Comparison of ENCODE assay signal across 22 cellular contexts in genomic region chr3:161694682-161695586, GRCh38.
DNase-seq lines count a peak whose midpoint lies in the region; ATAC-seq and TF ChIP-seq lines count a peak whose summit lies in the region.
"Had no signal": no experiment of that assay in that cellular context is flagged by ENCODE, and none has a peak within 500 bp of the region (broad histone marks: within the 10 kb centered on the region; RNA-seq: fewer than 3 reads in every experiment).

No MANE protein-coding gene starts in this region.

- H3K36me3 ChIP-seq in WERI-Rb-1 = no peaks in the 10 kb centered on the region
- H3K36me3 ChIP-seq: BLaER1 treated with 17β-estradiol and CSF1 and Interleukin-3, amounts not matched to agents 10 nM and 100 nM; esophagus squamous epithelium; tibial artery had no signal

- H3K27me3 Mint-ChIP-seq in HFFc6 (ENCODE audit: insufficient read depth) = no peaks in the 10 kb centered on the region
- H3K27me3 Mint-ChIP-seq: stimulated activated memory B cell treated with anti-CD40 and anti-IgM and Interleukin-4, amounts not matched to agents 10 μg/mL and 1 μg/mL and 100 μg/mL, for 72 hours had no signal

- H3K9me3 Mint-ChIP-seq in HFFc6 = peaks cover 39% of the 10 kb centered on the region

- no peaks in the 10 kb centered on the region for H3K4me1 Mint-ChIP-seq in HFFc6 (ENCODE audit: low read depth)
- H3K4me1 Mint-ChIP-seq: stimulated activated memory B cell treated with anti-CD40 and anti-IgM and Interleukin-4, amounts not matched to agents 10 μg/mL and 1 μg/mL and 100 μg/mL, for 72 hours had no signal

- no peaks in the 10 kb centered on the region for H3K27me3 ChIP-seq in WERI-Rb-1 (ENCODE audit: insufficient read depth, low read depth, severe bottlenecking)
- H3K27me3 ChIP-seq: BLaER1 treated with 17β-estradiol and CSF1 and Interleukin-3, amounts not matched to agents 10 nM and 100 nM; esophagus squamous epithelium; tibial artery had no signal

- no peaks in the 10 kb centered on the region for H3K9me3 ChIP-seq in WERI-Rb-1 (ENCODE audit: severe bottlenecking)
- H3K9me3 ChIP-seq: A549; BLaER1 treated with 17β-estradiol and CSF1 and Interleukin-3, amounts not matched to agents 10 nM and 100 nM; esophagus squamous epithelium; tibial artery had no signal

- ATAC-seq in GM19351 (IDR thresholded peaks at IDR 0.05; ENCODE audit: unreplicated experiment) (peak; percentile 63), HG02798 (IDR thresholded peaks at IDR 0.05; ENCODE audit: poor library complexity, unreplicated experiment) (peak; percentile 74), HG03520 (IDR thresholded peaks at IDR 0.05; ENCODE audit: unreplicated experiment) (peak; percentile 66)
- ATAC-seq: A549; left ventricle myocardium superior; stimulated activated memory B cell treated with anti-CD40 and anti-IgM and Interleukin-4, amounts not matched to agents 10 μg/mL and 1 μg/mL and 100 μg/mL, for 72 hours had no signal

- H3K36me3 Mint-ChIP-seq in HFFc6 (ENCODE audit: low read depth) = no peaks in the 10 kb centered on the region
- H3K36me3 Mint-ChIP-seq: stimulated activated memory B cell treated with anti-CD40 and anti-IgM and Interleukin-4, amounts not matched to agents 10 μg/mL and 1 μg/mL and 100 μg/mL, for 72 hours had no signal

- no peak overlapping the region for H3K4me3 Mint-ChIP-seq in HFFc6
- H3K4me3 Mint-ChIP-seq: stimulated activated memory B cell treated with anti-CD40 and anti-IgM and Interleukin-4, amounts not matched to agents 10 μg/mL and 1 μg/mL and 100 μg/mL, for 72 hours had no signal

- H3K4me3 ChIP-seq in WERI-Rb-1 (ENCODE audit: low read depth, low read length) = no peak overlapping the region
- H3K4me3 ChIP-seq: A549; BLaER1 treated with 17β-estradiol and CSF1 and Interleukin-3, amounts not matched to agents 10 nM and 100 nM; esophagus squamous epithelium; PC-9; tibial artery had no signal

- DNase-seq in GM13977 (ENCODE audit: low spot score) (peak; percentile 4), HFFc6 (no peak), WERI-Rb-1 (no peak), NOMO-1 (lab: John Stamatoyannopoulos, UW; ENCODE audit: unreplicated experiment in 2 of 2) (no peak), dermis blood vessel endothelial cell (no peak)
- DNase-seq: activated effector memory CD4-positive, alpha-beta T cell treated with anti-CD3 and anti-CD28 coated beads, Interleukin-2, amount 50 U/mL, for 16 hours; amygdala; central memory CD4-positive, alpha-beta T cell; effector CD4-positive, alpha-beta T cell; esophagus squamous epithelium; KBM-7; left ventricle myocardium superior; NCI-H526; PC-9; T1000; tibial artery had no signal

- TF ChIP-seq CTCF in GM13977 (IDR thresholded peaks at IDR 0.05; ENCODE audit: extremely low read depth, insufficient read depth, missing control alignments) = no peak
- TF ChIP-seq CTCF in HFFc6 (IDR thresholded peaks at IDR 0.05) = no peak
- TF ChIP-seq CTCF in WERI-Rb-1 (IDR thresholded peaks at IDR 0.05; ENCODE audit: low read depth, low read length) = no peak

- no peak overlapping the region for H3K27ac Mint-ChIP-seq in HFFc6
- H3K27ac Mint-ChIP-seq: stimulated activated memory B cell treated with anti-CD40 and anti-IgM and Interleukin-4, amounts not matched to agents 10 μg/mL and 1 μg/mL and 100 μg/mL, for 72 hours had no signal

- H3K27ac ChIP-seq in WERI-Rb-1 = no peak overlapping the region
- H3K27ac ChIP-seq: A549; BLaER1 treated with 17β-estradiol and CSF1 and Interleukin-3, amounts not matched to agents 10 nM and 100 nM; esophagus squamous epithelium; PC-9; tibial artery had no signal

- in situ Hi-C loops in GM13977 (cut with MboI; ENCODE audit: low pct_unique_long_range_greater_than_20kb, low sequenced_read_pairs, unreplicated experiment) = no loop called here
